17 cellular contexts compared by ENCODE assay signal in genomic region chr2:55361465-55362189, GRCh38. TPM values are rescaled to one million over a fixed set of nuclear protein-coding genes. Genes with fewer than 3 reads are reported as not detected.
DNase-seq lines count a peak whose midpoint lies in the region; ATAC-seq and TF ChIP-seq lines count a peak whose summit lies in the region.
"Had no signal": no experiment of that assay in that cellular context is flagged by ENCODE, and none has a peak within 500 bp of the region (broad histone marks: within the 10 kb centered on the region; RNA-seq: fewer than 3 reads in every experiment).

No MANE protein-coding gene starts in this region.

- H3K4me3 ChIP-seq in SU-DHL-6 (ENCODE audit: insufficient read depth, low read length, poor library complexity, severe bottlenecking) (no peak overlapping the region), thoracic aorta (peak overlapping the region; percentile 36)
- H3K4me3 ChIP-seq: HAP-1, lung, sigmoid colon, stomach had no signal

- H3K27me3 ChIP-seq in SU-DHL-6 (ENCODE audit: low read length) (no peaks in the 10 kb centered on the region), thoracic aorta (replicated peaks; ENCODE audit: insufficient read depth) (no peaks in the 10 kb centered on the region)
- H3K27me3 ChIP-seq: sigmoid colon, stomach had no signal

- no peak overlapping the region for H2AFZ ChIP-seq in SU-DHL-6 (ENCODE audit: low read depth, low read length, severe bottlenecking)

- peaks cover 12% of the 10 kb centered on the region; the same call in 1 of the 2 replicates for H3F3A ChIP-seq in SU-DHL-6 (ENCODE audit: insufficient read depth)

- H3K4me2 ChIP-seq in SU-DHL-6 (ENCODE audit: low read depth, low read length, poor library complexity, severe bottlenecking) = peak overlapping the region; percentile 42

- H3K9ac ChIP-seq in SU-DHL-6 (ENCODE audit: low read length) = 0 out of 2 replicates have a peak overlapping the region, but pooled peaks have one; percentile 11

- peak overlapping the region; percentile 52 for H3K27ac ChIP-seq in SU-DHL-6 (ENCODE audit: low read depth, low read length)
- peak overlapping the region; percentile 2 to 34 for H3K27ac ChIP-seq in thoracic aorta
- H3K27ac ChIP-seq: sigmoid colon, stomach had no signal

- H3K9me3 ChIP-seq in SU-DHL-6 (ENCODE audit: insufficient read depth, low read length) = no peaks in the 10 kb centered on the region
- no peaks in the 10 kb centered on the region for H3K9me3 ChIP-seq in thoracic aorta
- H3K9me3 ChIP-seq: HAP-1, sigmoid colon, stomach had no signal

- peaks cover 16% of the 10 kb centered on the region; the same call in 1 of the 2 replicates for H3K36me3 ChIP-seq in SU-DHL-6 (ENCODE audit: low read length)
- H3K36me3 ChIP-seq in thoracic aorta = no peaks in the 10 kb centered on the region
- H3K36me3 ChIP-seq: HAP-1, sigmoid colon, stomach had no signal

- DNase-seq in thoracic aorta (ENCODE audit: low spot score) (no peak), NCI-H1436 treated with DMSO at 0.1 percent for 48 hours (lab: John Stamatoyannopoulos, UW) (no peak)
- DNase-seq in stimulated activated CD4-positive, alpha-beta T cell treated with anti-CD3 and anti-CD28 coated beads, Interleukin-12 subunit alpha, Interleukin-12 subunit beta, amount 100 ng/mL, for 4 hours = no peak
- DNase-seq: AML-193; COR-L47; NCI-H1694 treated with DMSO at 0.1 percent for 48 hours; NCI-H345; NK-92 treated with Interleukin-12 subunit alpha and Interleukin-12 subunit beta, amount 100 ng/mL, for 24 hours; sigmoid colon; stimulated activated CD4-positive, alpha-beta T cell treated with anti-CD3 and anti-CD28 coated beads, Interleukin-1b, Interleukin-23, amount 100 ng/mL, for 48 hours; stomach had no signal

- ATAC-seq in GM18858 (IDR thresholded peaks at IDR 0.05; ENCODE audit: unreplicated experiment) (peak; percentile 52), HG02798 (IDR thresholded peaks at IDR 0.05; ENCODE audit: poor library complexity, unreplicated experiment) (peak; percentile 53), thoracic aorta (ENCODE audit: insufficient number of reproducible peaks, low FRiP score, low read depth) (no peak), HG02852 (IDR thresholded peaks at IDR 0.05; ENCODE audit: unreplicated experiment) (no peak)

- TF ChIP-seq CTCF in SU-DHL-6 (IDR thresholded peaks at IDR 0.05; ENCODE audit: insufficient read depth, low read length, poor library complexity, severe bottlenecking) = no peak
- TF ChIP-seq CTCF in thoracic aorta (IDR thresholded peaks at IDR 0.05) = no peak

- no peaks in the 10 kb centered on the region for H3K79me2 ChIP-seq in SU-DHL-6 (ENCODE audit: insufficient read depth, low read length)

- no peaks in the 10 kb centered on the region for H4K20me1 ChIP-seq in SU-DHL-6 (ENCODE audit: low read depth, low read length)

- H3K9me2 ChIP-seq in SU-DHL-6 (replicated peaks; ENCODE audit: insufficient read depth, low read length) = no peaks in the 10 kb centered on the region

- H3K4me1 ChIP-seq in thoracic aorta (ENCODE audit: control insufficient read depth in 1 of 2, low read depth in 2 of 2) = peaks cover 17 to 22% of the 10 kb centered on the region in 2 donors

RNA-seq across cellular contexts. Expression of gene CCDC88A, which starts 58.0 kb away (rescaled TPM):
- 10 to 100 TPM; 50.0 to 74.5 TPM for total RNA-seq in thoracic aorta

Comparison
In these comparisons a context has a peak if more than half of its experiments do, and no peak if none do; other contexts are left out.
1. ATAC-seq: peak in GM18858 (single experiment) and HG02798 (single experiment); none in thoracic aorta (single experiment) and HG02852 (single experiment).